13 cellular contexts compared by ENCODE assay signal in genomic region chr11:115535781-115536180, GRCh38. TPM values are rescaled to one million over a fixed set of nuclear protein-coding genes. Genes with fewer than 3 reads are reported as not detected.
DNase-seq lines count a peak whose midpoint lies in the region; TF ChIP-seq lines count a peak whose summit lies in the region.
"Had no signal": no experiment of that assay in that cellular context is flagged by ENCODE, and none has a peak within 500 bp of the region (broad histone marks: within the 10 kb centered on the region; RNA-seq: fewer than 3 reads in every experiment).

No MANE protein-coding gene starts in this region.

- H3K4me1 Mint-ChIP-seq in glutamatergic neuron (ENCODE audit: low read depth, unreplicated experiment) = peaks cover 17% of the 10 kb centered on the region
- H3K4me1 Mint-ChIP-seq: CD4-positive, CD25-positive, alpha-beta regulatory T cell had no signal

- H3K9me3 Mint-ChIP-seq in glutamatergic neuron (ENCODE audit: unreplicated experiment) = peaks cover 3% of the 10 kb centered on the region

- no peak overlapping the region for H2AFZ ChIP-seq in Karpas-422 (ENCODE audit: low read length)

- no peak overlapping the region for H3K27ac ChIP-seq in stomach
- H3K27ac ChIP-seq in Karpas-422 (ENCODE audit: low read length) = no peak overlapping the region
- H3K27ac ChIP-seq: BLaER1 treated with 17β-estradiol and CSF1 and Interleukin-3, amounts not matched to agents 10 nM and 100 nM had no signal

- no peaks in the 10 kb centered on the region for H3K9me2 ChIP-seq in Karpas-422 (replicated peaks; ENCODE audit: insufficient read depth, low read length)

- peaks cover 4% of the 10 kb centered on the region for H3K27me3 Mint-ChIP-seq in glutamatergic neuron (ENCODE audit: unreplicated experiment)

- intact Hi-C loops in stomach (cut with DNase I; ENCODE audit: low total_unique reads) = no loop called here

- peak; percentile 61 for DNase-seq in NCI-H2171 treated with DMSO at 0.1 percent for 48 hours (lab: John Stamatoyannopoulos, UW)
- DNase-seq in NCI-H2171 (lab: John Stamatoyannopoulos, UW) = no peak
- DNase-seq in NCI-H82 (lab: John Stamatoyannopoulos, UW) = peak; percentile 69
- no peak for DNase-seq in glutamatergic neuron
- DNase-seq in retina = peak; percentile 34
- DNase-seq in stomach = no peak
- no peak for DNase-seq in Karpas-422
- DNase-seq in dermis blood vessel endothelial cell = no peak
- DNase-seq: ACHN; CD4-positive, CD25-positive, alpha-beta regulatory T cell; DND-41; GF-D8 had no signal

- TF ChIP-seq CTCF in glutamatergic neuron (IDR thresholded peaks at IDR 0.05; ENCODE audit: partially characterized antibody, unreplicated experiment) = no peak
- no peak for TF ChIP-seq CTCF in stomach (IDR thresholded peaks at IDR 0.05)

- H3K27me3 ChIP-seq in stomach = peaks cover 0 to 26% (median 0%) of the 10 kb centered on the region in 3 donors
- H3K27me3 ChIP-seq in Karpas-422 (ENCODE audit: low read length) = no peaks in the 10 kb centered on the region
- H3K27me3 ChIP-seq: BLaER1 treated with 17β-estradiol and CSF1 and Interleukin-3, amounts not matched to agents 10 nM and 100 nM had no signal

- peak overlapping the region; percentile 60 for H3K27ac Mint-ChIP-seq in glutamatergic neuron (ENCODE audit: unreplicated experiment)

- TF ChIP-seq POLR2A in stomach (IDR thresholded peaks at IDR 0.05) = no peak

- no peak overlapping the region for H3K9ac ChIP-seq in Karpas-422 (ENCODE audit: low read length)
- H3K9ac ChIP-seq: BLaER1 treated with 17β-estradiol and CSF1 and Interleukin-3, amounts not matched to agents 10 nM and 100 nM had no signal

- H4K20me1 ChIP-seq in Karpas-422 (ENCODE audit: insufficient read depth, low read depth, low read length) = no peaks in the 10 kb centered on the region
- H4K20me1 ChIP-seq: BLaER1 treated with 17β-estradiol and CSF1 and Interleukin-3, amounts not matched to agents 10 nM and 100 nM had no signal

- no peaks in the 10 kb centered on the region for H3K36me3 Mint-ChIP-seq in glutamatergic neuron (ENCODE audit: unreplicated experiment)
- H3K36me3 Mint-ChIP-seq: CD4-positive, CD25-positive, alpha-beta regulatory T cell had no signal

- no peaks in the 10 kb centered on the region for H3K9me3 ChIP-seq in stomach
- H3K9me3 ChIP-seq in Karpas-422 (ENCODE audit: low read length) = no peaks in the 10 kb centered on the region
- H3K9me3 ChIP-seq: BLaER1 treated with 17β-estradiol and CSF1 and Interleukin-3, amounts not matched to agents 10 nM and 100 nM had no signal

- peak overlapping the region; percentile 43 for H3K4me3 Mint-ChIP-seq in glutamatergic neuron (ENCODE audit: unreplicated experiment)
- H3K4me3 Mint-ChIP-seq: CD4-positive, CD25-positive, alpha-beta regulatory T cell had no signal

- no peaks in the 10 kb centered on the region for H3K4me1 ChIP-seq in stomach
- no peaks in the 10 kb centered on the region for H3K4me1 ChIP-seq in Karpas-422 (ENCODE audit: low read length)
- H3K4me1 ChIP-seq: BLaER1 treated with 17β-estradiol and CSF1 and Interleukin-3, amounts not matched to agents 10 nM and 100 nM had no signal

- no peak overlapping the region for H3K4me2 ChIP-seq in Karpas-422 (ENCODE audit: low read depth, low read length, poor library complexity, severe bottlenecking)
- H3K4me2 ChIP-seq: BLaER1 treated with 17β-estradiol and CSF1 and Interleukin-3, amounts not matched to agents 10 nM and 100 nM had no signal

- no peaks in the 10 kb centered on the region for H3K79me2 ChIP-seq in Karpas-422 (ENCODE audit: low read length)

- H3K36me3 ChIP-seq in stomach (no peaks in the 10 kb centered on the region), Karpas-422 (ENCODE audit: insufficient read depth, low read length) (no peaks in the 10 kb centered on the region)
- H3K36me3 ChIP-seq: BLaER1 treated with 17β-estradiol and CSF1 and Interleukin-3, amounts not matched to agents 10 nM and 100 nM had no signal

- no peak for TF ChIP-seq EP300 in stomach (IDR thresholded peaks at IDR 0.05)

- H3K4me3 ChIP-seq in stomach (no peak overlapping the region), Karpas-422 (ENCODE audit: low read length) (no peak overlapping the region)
- H3K4me3 ChIP-seq: BLaER1 treated with 17β-estradiol and CSF1 and Interleukin-3, amounts not matched to agents 10 nM and 100 nM had no signal

RNA-seq across cellular contexts. Expression of gene CADM1, which starts 31.6 kb away (rescaled TPM):
- 1,339 TPM for total RNA-seq in glutamatergic neuron (ENCODE audit: unreplicated experiment)
- 10 to 100 TPM in 3 of 5 donors, under 1 TPM in 2; 0.58 to 29.7 (median 10.3) TPM for total RNA-seq in stomach
- polyA plus RNA-seq in stomach = 1 to 10 TPM; 3.4 to 5.9 (median 4.7) TPM
- 0.14 TPM in 1 of 2 replicates, not detected in the other for total RNA-seq in Karpas-422 (2014; rRNA removed; shearing (Covaris generic); ENCODE audit: low replicate concordance)
- total RNA-seq in dermis blood vessel endothelial cell = 0.56 and 2.2 TPM in 2 replicates

Comparison
In these comparisons a context has a peak if more than half of its experiments do, and no peak if none do; other contexts are left out.
1. DNase-seq: peak in NCI-H2171 treated with DMSO at 0.1 percent for 48 hours (single experiment), NCI-H82 (single experiment) and retina (single experiment); none in NCI-H2171 (single experiment), glutamatergic neuron (single experiment), stomach (single experiment), Karpas-422 (single experiment) and dermis blood vessel endothelial cell (single experiment).
2. RNA of gene CADM1, which starts 31.6 kb away (total RNA-seq): 1,339 TPM in glutamatergic neuron (single experiment); 0.58 to 29.7 TPM in stomach, 0.56 to 2.2 TPM in dermis blood vessel endothelial cell and 0.14 TPM in Karpas-422; every median in the first group is over 10 times any median in the second.